In genomic region chr10:119425881-119426170, GRCh38 we compare ENCODE assay signal across 17 cellular contexts.
DNase-seq lines count a peak whose midpoint lies in the region; ATAC-seq and TF ChIP-seq lines count a peak whose summit lies in the region.
"Had no signal": no experiment of that assay in that cellular context is flagged by ENCODE, and none has a peak within 500 bp of the region (broad histone marks: within the 10 kb centered on the region; RNA-seq: fewer than 3 reads in every experiment).

No MANE protein-coding gene starts in this region.

- TF ChIP-seq CTCF in right atrium auricular region (IDR thresholded peaks at IDR 0.05) (no peak), nephron progenitor cell (IDR thresholded peaks at IDR 0.05) (no peak), upper lobe of right lung (IDR thresholded peaks at IDR 0.05) (no peak)

- H3K27me3 ChIP-seq in right atrium auricular region, result no peaks in the 10 kb centered on the region
- H3K27me3 ChIP-seq in upper lobe of right lung, result no peaks in the 10 kb centered on the region
- no peaks in the 10 kb centered on the region for H3K27me3 ChIP-seq in MG63

- no peak overlapping the region for H3K4me3 Mint-ChIP-seq in nephron progenitor cell
- H3K4me3 Mint-ChIP-seq: CD4-positive, CD25-positive, alpha-beta regulatory T cell; CD8-positive, alpha-beta memory T cell; GM23338 had no signal

- peaks cover 0 to 15% of the 10 kb centered on the region in 2 donors for H3K4me1 ChIP-seq in right atrium auricular region
- H3K4me1 ChIP-seq in upper lobe of right lung, result peaks cover 9% of the 10 kb centered on the region

- peaks cover 26% of the 10 kb centered on the region for H3K4me1 Mint-ChIP-seq in nephron progenitor cell

- H3K27ac ChIP-seq in right atrium auricular region (no peak overlapping the region), KOPT-K1 (ENCODE audit: low read depth, low read length, poor library complexity, severe bottlenecking) (peak overlapping the region; percentile 49), upper lobe of right lung (no peak overlapping the region)
- H3K27ac ChIP-seq: HL-60 had no signal

- H3K9me3 Mint-ChIP-seq in nephron progenitor cell, result no peaks in the 10 kb centered on the region
- H3K9me3 Mint-ChIP-seq: CD4-positive, CD25-positive, alpha-beta regulatory T cell; CD8-positive, alpha-beta memory T cell; GM23338 had no signal

- intact Hi-C loops in Right ventricle myocardium superior (cut with DNase I) (no loop called here), upper lobe of right lung (cut with DNase I) (no loop called here)

- no peak overlapping the region for H3K4me3 ChIP-seq in right atrium auricular region
- H3K4me3 ChIP-seq in upper lobe of right lung, result no peak overlapping the region
- no peak overlapping the region for H3K4me3 ChIP-seq in MG63
- H3K4me3 ChIP-seq: GM23338 had no signal

- H3K9me3 ChIP-seq in right atrium auricular region, result no peaks in the 10 kb centered on the region
- H3K9me3 ChIP-seq in KOPT-K1 (ENCODE audit: insufficient read depth, low read length, poor library complexity, severe bottlenecking), result no peaks in the 10 kb centered on the region
- no peaks in the 10 kb centered on the region for H3K9me3 ChIP-seq in upper lobe of right lung
- no peaks in the 10 kb centered on the region for H3K9me3 ChIP-seq in MG63

- DNase-seq in Right ventricle myocardium superior (peak; percentile 38), right atrium auricular region (ENCODE audit: low spot score) (no peak), nephron progenitor cell (no peak), upper lobe of right lung (peak; percentile 58), MG63 (no peak), NCI-H345 treated with DMSO at 0.1 percent for 48 hours (lab: John Stamatoyannopoulos, UW; ENCODE audit: unreplicated experiment) (no peak)
- DNase-seq: 8988T; C1 segment of cervical spinal cord; CD4-positive, CD25-positive, alpha-beta regulatory T cell; CD8-positive, alpha-beta memory T cell; COR-L47; GDM1; HCEC 1CT had no signal

- H3K36me3 ChIP-seq in right atrium auricular region, result peaks cover 64% of the 10 kb centered on the region
- H3K36me3 ChIP-seq in KOPT-K1 (ENCODE audit: insufficient read depth, low read length), result peaks cover 69% of the 10 kb centered on the region
- H3K36me3 ChIP-seq in upper lobe of right lung, result peaks cover 36% of the 10 kb centered on the region
- peaks cover 8% of the 10 kb centered on the region for H3K36me3 ChIP-seq in MG63

- no peaks in the 10 kb centered on the region for H3K27me3 Mint-ChIP-seq in nephron progenitor cell (ENCODE audit: low read depth, poor library complexity)
- H3K27me3 Mint-ChIP-seq: CD4-positive, CD25-positive, alpha-beta regulatory T cell had no signal

- peak overlapping the region; percentile 30 for H3K27ac Mint-ChIP-seq in nephron progenitor cell
- H3K27ac Mint-ChIP-seq: CD4-positive, CD25-positive, alpha-beta regulatory T cell; CD8-positive, alpha-beta memory T cell; GM23338 had no signal

- no peak for ATAC-seq in Right ventricle myocardium superior (ENCODE audit: poor library complexity)
- no peak for ATAC-seq in upper lobe of right lung
- no peak for ATAC-seq in HG03097 (IDR thresholded peaks at IDR 0.05; ENCODE audit: low FRiP score, unreplicated experiment)
- ATAC-seq: GM23338 had no signal

- H3K36me3 Mint-ChIP-seq in nephron progenitor cell (ENCODE audit: low read depth), result peaks cover 23% of the 10 kb centered on the region

Comparison
In these comparisons a context has a peak if more than half of its experiments do, and no peak if none do; other contexts are left out.
1. DNase-seq: peak in Right ventricle myocardium superior (single experiment) and upper lobe of right lung (single experiment); none in right atrium auricular region (single experiment), nephron progenitor cell (single experiment), MG63 (single experiment) and NCI-H345 treated with DMSO at 0.1 percent for 48 hours (single experiment).